14 cellular contexts compared by ENCODE assay signal in genomic region chr11:123748349-123748748, GRCh38. TPM values are rescaled to one million over a fixed set of nuclear protein-coding genes. Genes with fewer than 3 reads are reported as not detected.
"Had no signal": no experiment of that assay in that cellular context is flagged by ENCODE, and none has a peak within 500 bp of the region (broad histone marks: within the 10 kb centered on the region; RNA-seq: fewer than 3 reads in every experiment).

No MANE protein-coding gene starts in this region.

RNA-seq across cellular contexts. Expression of gene OR6X1, which starts 6.0 kb away (rescaled TPM):
- total RNA-seq: activated B cell treated with CpG ODN at 0.5 μM for 24 hours; activated CD4-positive, alpha-beta memory T cell treated with anti-CD3 and anti-CD28 coated beads for 36 hours; activated CD4-positive, alpha-beta memory T cell treated with anti-CD3 and anti-CD28 coated beads, Interleukin-2, amount 10 ng/mL, durations not matched to agents 7 days and 5 days; activated CD4-positive, alpha-beta T cell treated with anti-CD3 and anti-CD28 coated beads for 36 hours; activated CD4-positive, alpha-beta T cell treated with anti-CD3 and anti-CD28 coated beads, Interleukin-2, amount 10 ng/mL, durations not matched to agents 24 days and 14 days; activated CD4-positive, alpha-beta T cell treated with anti-CD3 and anti-CD28 coated beads, Interleukin-2, amount 10 ng/mL, durations not matched to agents 7 days and 5 days; activated CD8-positive, alpha-beta memory T cell treated with anti-CD3 and anti-CD28 coated beads for 36 hours; activated CD8-positive, alpha-beta memory T cell treated with anti-CD3 and anti-CD28 coated beads, Interleukin-2, amount 10 ng/mL, durations not matched to agents 7 days and 5 days; activated CD8-positive, alpha-beta T cell treated with anti-CD3 and anti-CD28 coated beads for 36 hours; activated CD8-positive, alpha-beta T cell treated with anti-CD3 and anti-CD28 coated beads, Interleukin-2, amount 10 ng/mL, durations not matched to agents 7 days and 5 days; T-helper 1 cell treated with Interleukin-12 subunit alpha and Interleukin-12 subunit beta and Interleukin-4 antibody, amounts not matched to agents 30 ng/mL and 1 ng/mL, for 36 hours; T-helper 17 cell; T-helper 2 cell treated with Interferon-gamma antibody and Interleukin-4, amounts not matched to agents 100 ng/mL and 5 ng/mL, for 36 hours; WTC11 had no signal

RNA-seq across cellular contexts. Expression of gene OR6M1, which starts 57.8 kb away (rescaled TPM):
- total RNA-seq: activated B cell treated with CpG ODN at 0.5 μM for 24 hours; activated CD4-positive, alpha-beta memory T cell treated with anti-CD3 and anti-CD28 coated beads for 36 hours; activated CD4-positive, alpha-beta memory T cell treated with anti-CD3 and anti-CD28 coated beads, Interleukin-2, amount 10 ng/mL, durations not matched to agents 7 days and 5 days; activated CD4-positive, alpha-beta T cell treated with anti-CD3 and anti-CD28 coated beads for 36 hours; activated CD4-positive, alpha-beta T cell treated with anti-CD3 and anti-CD28 coated beads, Interleukin-2, amount 10 ng/mL, durations not matched to agents 24 days and 14 days; activated CD4-positive, alpha-beta T cell treated with anti-CD3 and anti-CD28 coated beads, Interleukin-2, amount 10 ng/mL, durations not matched to agents 7 days and 5 days; activated CD8-positive, alpha-beta memory T cell treated with anti-CD3 and anti-CD28 coated beads for 36 hours; activated CD8-positive, alpha-beta memory T cell treated with anti-CD3 and anti-CD28 coated beads, Interleukin-2, amount 10 ng/mL, durations not matched to agents 7 days and 5 days; activated CD8-positive, alpha-beta T cell treated with anti-CD3 and anti-CD28 coated beads for 36 hours; activated CD8-positive, alpha-beta T cell treated with anti-CD3 and anti-CD28 coated beads, Interleukin-2, amount 10 ng/mL, durations not matched to agents 7 days and 5 days; T-helper 1 cell treated with Interleukin-12 subunit alpha and Interleukin-12 subunit beta and Interleukin-4 antibody, amounts not matched to agents 30 ng/mL and 1 ng/mL, for 36 hours; T-helper 17 cell; T-helper 2 cell treated with Interferon-gamma antibody and Interleukin-4, amounts not matched to agents 100 ng/mL and 5 ng/mL, for 36 hours; WTC11 had no signal
